Comparison of ENCODE assay signal across 1 cellular context in the genomic region with DNA sequence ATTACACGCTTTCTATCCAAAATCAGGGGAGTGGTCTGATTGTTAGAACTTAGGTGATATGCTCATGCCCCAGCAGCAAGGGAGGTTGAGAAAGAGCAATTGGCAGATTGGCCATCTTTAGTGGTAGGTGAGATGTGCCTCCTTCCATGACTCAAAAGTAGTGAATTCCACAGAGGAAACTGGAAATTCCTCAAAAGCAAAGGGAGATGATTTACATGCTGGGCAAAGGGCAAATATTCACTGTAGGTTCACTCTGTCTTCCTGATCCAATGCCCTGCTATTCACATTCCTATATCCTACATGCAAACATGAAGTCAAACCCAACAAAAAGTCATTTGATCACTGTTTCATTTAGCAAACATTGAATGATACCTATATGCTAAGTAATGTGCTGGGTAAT.
TF ChIP-seq lines count a peak whose summit lies in the region.

No MANE protein-coding gene starts in this region.

TF ChIP-seq in SK-N-SH treated with all-trans-retinoic acid at 6 μM for 48 hours, 23 proteins besides CTCF, POLR2A, EP300 and RAD21 (continued from another document):
- TF ChIP-seq CREB5 (CRISPR knock-in tag; IDR thresholded peaks at IDR 0.05; ENCODE audit: low read depth) = no peak
- no peak for TF ChIP-seq ZC3H10 (CRISPR knock-in tag; IDR thresholded peaks at IDR 0.05)
- no peak for TF ChIP-seq ZNF565 (CRISPR knock-in tag; conservative IDR thresholded peaks at IDR 0.05; ENCODE audit: low read depth)
